In genomic region chr5:89302102-89302891, GRCh38 we compare ENCODE assay signal across 18 cellular contexts.
DNase-seq lines count a peak whose midpoint lies in the region; ATAC-seq and TF ChIP-seq lines count a peak whose summit lies in the region.
"Had no signal": no experiment of that assay in that cellular context is flagged by ENCODE, and none has a peak within 500 bp of the region (broad histone marks: within the 10 kb centered on the region; RNA-seq: fewer than 3 reads in every experiment).

No MANE protein-coding gene starts in this region.

- TF ChIP-seq CTCF in GM12875 (IDR thresholded peaks at IDR 0.05; ENCODE audit: borderline replicate concordance, insufficient read depth, low read depth, low read length) (no peak), suprapubic skin (IDR thresholded peaks at IDR 0.05) (no peak)

- ATAC-seq in GM21423 (IDR thresholded peaks at IDR 0.05; ENCODE audit: unreplicated experiment) (peak; percentile 31), HG03066 (IDR thresholded peaks at IDR 0.05; ENCODE audit: low read depth, unreplicated experiment) (peak; percentile 25)
- ATAC-seq: gastrocnemius medialis, HepG2, sciatic nerve had no signal

- H3K4me3 ChIP-seq in GM12875 (ENCODE audit: low read depth, low read length) (peak overlapping the region; percentile 24), suprapubic skin (no peak overlapping the region)
- H3K4me3 ChIP-seq: gastrocnemius medialis, neural progenitor cell, SK-N-MC had no signal

- intact Hi-C loops in head of caudate nucleus (cut with DNase I) = no loop called here

- no peak for TF ChIP-seq POLR2A in suprapubic skin (IDR thresholded peaks at IDR 0.05)

- no peak for TF ChIP-seq EP300 in suprapubic skin (IDR thresholded peaks at IDR 0.05)

- H3K27me3 ChIP-seq in suprapubic skin = no peaks in the 10 kb centered on the region
- H3K27me3 ChIP-seq: gastrocnemius medialis, neural progenitor cell had no signal

- DNase-seq in head of caudate nucleus (peak in 33 of 42 donors; percentile 6 to 73 (median 39)), suprapubic skin (ENCODE audit: low spot score in 2 of 2) (no peak), HPDE6-E6E7 (ENCODE audit: extremely low spot score) (no peak)
- no peak for DNase-seq in activated CD4-positive, CD25-positive, alpha-beta regulatory T cell treated with anti-CD3 and anti-CD28 coated beads, Interleukin-2, amount 50 U/mL, for 72 hours
- DNase-seq in stimulated activated CD4-positive, alpha-beta T cell treated with anti-CD3 and anti-CD28 coated beads, Interleukin-1b, Interleukin-23, amount 100 ng/mL, for 48 hours = no peak
- DNase-seq: activated CD4-positive, alpha-beta memory T cell treated with anti-CD3 and anti-CD28 coated beads for 36 hours; amniotic stem cell; Caco-2; gastrocnemius medialis; NCI-H1048; NCI-H2227 treated with DMSO at 0.1 percent for 48 hours had no signal

- 91% methylated on average over 5 of the region's 5 CpGs for WGBS in suprapubic skin

- H3K9me3 ChIP-seq in suprapubic skin = no peaks in the 10 kb centered on the region
- H3K9me3 ChIP-seq: Caco-2, gastrocnemius medialis had no signal

- no peaks in the 10 kb centered on the region for H3K36me3 ChIP-seq in suprapubic skin
- H3K36me3 ChIP-seq: gastrocnemius medialis, neural progenitor cell had no signal

- no peaks in the 10 kb centered on the region for H3K4me1 ChIP-seq in suprapubic skin
- H3K4me1 ChIP-seq: Caco-2, gastrocnemius medialis, neural progenitor cell had no signal

- H3K27ac ChIP-seq in suprapubic skin = no peak overlapping the region
- H3K27ac ChIP-seq: gastrocnemius medialis, neural progenitor cell, SK-N-MC had no signal

Comparison
In these comparisons a context has a peak if more than half of its experiments do, and no peak if none do; other contexts are left out.
1. DNase-seq: peak in head of caudate nucleus (33 of 42); none in activated CD4-positive, CD25-positive, alpha-beta regulatory T cell treated with anti-CD3 and anti-CD28 coated beads, Interleukin-2, amount 50 U/mL, for 72 hours (single experiment), suprapubic skin (0 of 2), HPDE6-E6E7 (single experiment) and stimulated activated CD4-positive, alpha-beta T cell treated with anti-CD3 and anti-CD28 coated beads, Interleukin-1b, Interleukin-23, amount 100 ng/mL, for 48 hours (single experiment).